1 cellular context compared by ENCODE assay signal in genomic region chr7:136353287-136353686, GRCh38.
TF ChIP-seq lines count a peak whose summit lies in the region.

No MANE protein-coding gene starts in this region.

TF ChIP-seq in WTC11, 78 proteins besides CTCF, POLR2A, EP300 and RAD21 (continued from another document):
- no peak for TF ChIP-seq ZNF281 (CRISPR knock-in tag; IDR thresholded peaks at IDR 0.05)
- no peak for TF ChIP-seq IRF2 (CRISPR knock-in tag; IDR thresholded peaks at IDR 0.05; ENCODE audit: borderline replicate concordance, low read depth)
- TF ChIP-seq ZNF138 (CRISPR knock-in tag; conservative IDR thresholded peaks at IDR 0.05): no peak
TF ChIP-seq in WTC11: peak in this region for 0.
